Comparison of ENCODE assay signal across 7 cellular contexts in genomic region chr6:116450769-116451740, GRCh38. TPM values are rescaled to one million over a fixed set of nuclear protein-coding genes. Genes with fewer than 3 reads are reported as not detected.
A peak's percentile ranks its signal among the peaks of the same experiment; 100 is the strongest.
DNase-seq lines count a peak whose midpoint lies in the region; ATAC-seq, FAIRE-seq and TF ChIP-seq lines count a peak whose summit lies in the region.

No MANE protein-coding gene starts in this region.

- H3K36me3 ChIP-seq in kidney (ENCODE audit: control insufficient read depth in 1 of 2, insufficient read depth in 2 of 2, low read length in 2 of 2) = no peaks in the 10 kb centered on the region

- no peaks in the 10 kb centered on the region for H3K4me1 ChIP-seq in kidney (ENCODE audit: control insufficient read depth in 1 of 2, insufficient read depth in 1 of 2, low read depth in 1 of 2, low read length in 2 of 2)

- peak; percentile 92 for ATAC-seq in GM18909 (IDR thresholded peaks at IDR 0.05; ENCODE audit: poor library complexity, unreplicated experiment)
- peak; percentile 85 for ATAC-seq in HG02798 (IDR thresholded peaks at IDR 0.05; ENCODE audit: poor library complexity, unreplicated experiment)

- no peaks in the 10 kb centered on the region for H3K9me3 ChIP-seq in kidney (ENCODE audit: control insufficient read depth in 1 of 2, low read length in 2 of 2)

- H3K4me3 ChIP-seq in kidney (ENCODE audit: low read length in 2 of 2) = no peak overlapping the region

- DNase-seq in NCI-H2029 treated with DMSO at 0.1 percent for 48 hours (lab: John Stamatoyannopoulos, UW) (peak; percentile 100), medulla oblongata (ENCODE audit: extremely low spot score) (peak; percentile 52), NCI-H345 treated with DMSO at 0.1 percent for 48 hours (lab: John Stamatoyannopoulos, UW; ENCODE audit: unreplicated experiment) (no peak), kidney (no peak)
- DNase-seq in effector CD4-positive, alpha-beta T cell = no peak

- FAIRE-seq in kidney (lab: Jason Lieb, UNC) = no peak

- intact Hi-C loops in kidney (cut with DNase I) = no loop called here

- no peak overlapping the region for H3K9ac ChIP-seq in kidney (ENCODE audit: low read length in 2 of 2)

- no peak for TF ChIP-seq CTCF in kidney (IDR thresholded peaks at IDR 0.05; ENCODE audit: borderline replicate concordance, extremely low read depth, insufficient read depth)

- H3K27ac ChIP-seq in kidney (ENCODE audit: low read depth in 2 of 2, low read length in 2 of 2) = no peak overlapping the region

RNA-seq across cellular contexts. Expression of gene CALHM6, which starts 10.1 kb away (rescaled TPM):
- total RNA-seq in kidney = 8.2 TPM
- polyA plus RNA-seq in kidney (ENCODE audit: insufficient read depth, low read depth, low replicate concordance) = 2.4 TPM

Comparison
In these comparisons a context has a peak if more than half of its experiments do, and no peak if none do; other contexts are left out.
1. DNase-seq: peak in NCI-H2029 treated with DMSO at 0.1 percent for 48 hours (single experiment) and medulla oblongata (single experiment); none in effector CD4-positive, alpha-beta T cell (single experiment), NCI-H345 treated with DMSO at 0.1 percent for 48 hours (single experiment) and kidney (single experiment).